Comparison of ENCODE assay signal across 25 cellular contexts in genomic region chr15:65259367-65259781, GRCh38. TPM values are rescaled to one million over a fixed set of nuclear protein-coding genes. Genes with fewer than 3 reads are reported as not detected.
DNase-seq lines count a peak whose midpoint lies in the region; ATAC-seq, FAIRE-seq and TF ChIP-seq lines count a peak whose summit lies in the region.
"Had no signal": no experiment of that assay in that cellular context is flagged by ENCODE, and none has a peak within 500 bp of the region (broad histone marks: within the 10 kb centered on the region; RNA-seq: fewer than 3 reads in every experiment).

No MANE protein-coding gene starts in this region.

- H3K27ac ChIP-seq in mesenchymal stem cell (ENCODE audit: low read length, poor library complexity, severe bottlenecking) (no peak overlapping the region), skeletal muscle tissue (ENCODE audit: low read depth, low read length) (peak overlapping the region; percentile 50)
- H3K27ac ChIP-seq: RWPE1 had no signal

- H2AFZ ChIP-seq in mesenchymal stem cell (ENCODE audit: low read depth, low read length): no peak overlapping the region

- H4K91ac ChIP-seq in mesenchymal stem cell (ENCODE audit: low read length): no peak overlapping the region

- H2BK15ac ChIP-seq in mesenchymal stem cell (ENCODE audit: low read depth, poor library complexity, severe bottlenecking): no peak overlapping the region

- H3K23ac ChIP-seq in mesenchymal stem cell (ENCODE audit: low read length in 2 of 2): no peak overlapping the region

- peak overlapping the region in 1 of 2 experiments; percentile 18 for H3K18ac ChIP-seq in mesenchymal stem cell (ENCODE audit: low read depth in 1 of 2, low read length in 2 of 2)

- no peak overlapping the region for H3K14ac ChIP-seq in mesenchymal stem cell (ENCODE audit: low read length in 2 of 2)

- H3K4ac ChIP-seq in mesenchymal stem cell (ENCODE audit: low read depth in 1 of 2, low read length in 2 of 2): no peak overlapping the region

- H3K36me3 ChIP-seq in mesenchymal stem cell (ENCODE audit: control insufficient read depth in 1 of 2, insufficient read depth in 2 of 2, low read depth in 1 of 2, low read length in 2 of 2) (peaks cover 15 to 24% of the 10 kb centered on the region in 2 experiments), skeletal muscle tissue (ENCODE audit: control insufficient read depth in 3 of 3, insufficient read depth in 3 of 3, low read length in 3 of 3) (peaks cover 39 to 48% (median 46%) of the 10 kb centered on the region in 3 donors)

- H3K4me2 ChIP-seq in mesenchymal stem cell (ENCODE audit: low read length, poor library complexity, severe bottlenecking): no peak overlapping the region

- H2BK12ac ChIP-seq in mesenchymal stem cell (ENCODE audit: low read length in 2 of 2): no peak overlapping the region

- H2BK5ac ChIP-seq in mesenchymal stem cell (ENCODE audit: low read depth, low read length, poor library complexity, severe bottlenecking): no peak overlapping the region

- ATAC-seq in GM21825 (IDR thresholded peaks at IDR 0.05; ENCODE audit: unreplicated experiment): no peak
- ATAC-seq: activated T-cell treated with anti-CD3 and anti-CD28 coated beads, Interleukin-2, amount 50 U/mL, for 4 hours; stimulated activated effector memory CD8-positive, alpha-beta T cell treated with anti-CD3 and anti-CD28 coated beads, Interleukin-12 subunit alpha, Interleukin-12 subunit beta, amount 100 ng/mL, for 72 hours had no signal

- DNase-seq in AG20443 (ENCODE audit: low spot score) (peak; percentile 77), fibroblast of the aortic adventitia (ENCODE audit: low read depth) (peak; percentile 27), mesenchymal stem cell (no peak), D341Med (ENCODE audit: low spot score) (no peak), NCI-H2029 treated with DMSO at 0.1 percent for 48 hours (lab: John Stamatoyannopoulos, UW) (no peak), HTR-8/SVneo (ENCODE audit: insufficient read length, low spot score) (no peak)
- DNase-seq: activated CD4-positive, alpha-beta memory T cell treated with anti-CD3 and anti-CD28 coated beads for 36 hours; activated naive CD8-positive, alpha-beta T cell treated with anti-CD3 and anti-CD28 coated beads, Interleukin-2, amount 10 ng/mL, durations not matched to agents 7 days and 5 days; activated T-cell treated with anti-CD3 and anti-CD28 coated beads, Interleukin-2, amount 50 U/mL, for 4 hours; caudate nucleus; CD8-positive, alpha-beta memory T cell; effector memory CD4-positive, alpha-beta T cell; H9; mesendoderm; NCI-H1417 treated with DMSO at 0.1 percent for 48 hours; NCI-H2227 treated with DMSO at 0.1 percent for 48 hours; NK-92 treated with Interleukin-12 subunit alpha and Interleukin-12 subunit beta, amount 100 ng/mL, for 24 hours; occipital lobe had no signal

- H3K4me3 ChIP-seq in fibroblast of the aortic adventitia (ENCODE audit: low read depth, low read length) (no peak overlapping the region), mesenchymal stem cell (ENCODE audit: insufficient read depth in 1 of 2, low read depth in 1 of 2, low read length in 2 of 2) (no peak overlapping the region), skeletal muscle tissue (ENCODE audit: low read length in 3 of 3) (no peak overlapping the region)

- H3K79me1 ChIP-seq in mesenchymal stem cell (replicated peaks; ENCODE audit: low read length, poor library complexity, severe bottlenecking): no peaks in the 10 kb centered on the region

- H3K27me3 ChIP-seq in mesenchymal stem cell (ENCODE audit: control insufficient read depth in 1 of 2, insufficient read depth in 1 of 2, low read length in 2 of 2) (no peaks in the 10 kb centered on the region), skeletal muscle tissue (ENCODE audit: control insufficient read depth in 3 of 3, insufficient read depth in 3 of 3, low read length in 3 of 3) (no peaks in the 10 kb centered on the region)

- no peak overlapping the region for H2BK120ac ChIP-seq in mesenchymal stem cell (ENCODE audit: low read depth, low read length)

- H3K4me1 ChIP-seq in mesenchymal stem cell (ENCODE audit: control insufficient read depth, insufficient read depth, low read depth, low read length): peaks cover 4% of the 10 kb centered on the region
- no peaks in the 10 kb centered on the region for H3K4me1 ChIP-seq in skeletal muscle tissue (ENCODE audit: control insufficient read depth in 3 of 3, insufficient read depth in 3 of 3, low read length in 3 of 3)

- 88% methylated on average over 6 of the region's 7 CpGs for WGBS in mesenchymal stem cell

- H3K9ac ChIP-seq in mesenchymal stem cell (ENCODE audit: low read length): peak overlapping the region; percentile 51
- H3K9ac ChIP-seq in skeletal muscle tissue (ENCODE audit: low read depth in 1 of 3, low read length in 3 of 3): no peak overlapping the region

- no peaks in the 10 kb centered on the region for H3K9me3 ChIP-seq in mesenchymal stem cell (ENCODE audit: control insufficient read depth, low read length)
- no peaks in the 10 kb centered on the region for H3K9me3 ChIP-seq in skeletal muscle tissue (ENCODE audit: control insufficient read depth in 3 of 3, low read length in 3 of 3)

- H4K8ac ChIP-seq in mesenchymal stem cell (ENCODE audit: low read length): no peak overlapping the region

- FAIRE-seq in HTR-8/SVneo (lab: Jason Lieb, UNC): no peak
- FAIRE-seq: GM12892 had no signal

- H2AK5ac ChIP-seq in mesenchymal stem cell (ENCODE audit: low read length, severe bottlenecking): no peak overlapping the region

- TF ChIP-seq CTCF in fibroblast of the aortic adventitia (IDR thresholded peaks at IDR 0.05; ENCODE audit: insufficient read depth, low read length): no peak

RNA-seq across cellular contexts. Expression of gene PARP16, which starts 27.3 kb away (rescaled TPM):
- 2.0 and 4.7 TPM in 2 replicates for total RNA-seq in fibroblast of the aortic adventitia (ENCODE audit: low replicate concordance)
- 3.5 TPM for polyA plus RNA-seq in mesenchymal stem cell (2013, experiment 1 of 2)
- 3.9 TPM for polyA plus RNA-seq in mesenchymal stem cell (2013, experiment 2 of 2)
- 7.3 TPM for total RNA-seq in skeletal muscle tissue

RNA-seq across cellular contexts. Expression of gene RNU5A-1, which starts 36.5 kb away (rescaled TPM):
- total RNA-seq in fibroblast of the aortic adventitia (ENCODE audit: low replicate concordance) (not detected in 2 replicates), skeletal muscle tissue (not detected)
- polyA plus RNA-seq in mesenchymal stem cell (2013, experiment 1 of 2): not detected
- polyA plus RNA-seq in mesenchymal stem cell (2013, experiment 2 of 2): not detected
- total RNA-seq: A673; activated CD4-positive, alpha-beta memory T cell treated with anti-CD3 and anti-CD28 coated beads for 36 hours; activated naive CD8-positive, alpha-beta T cell treated with anti-CD3 and anti-CD28 coated beads, Interleukin-2, amount 10 ng/mL, durations not matched to agents 7 days and 5 days; activated T-cell treated with anti-CD3 and anti-CD28 coated beads, Interleukin-2, amount 50 U/mL, for 4 hours; CD8-positive, alpha-beta memory T cell; H9; LHCN-M2; occipital lobe had no signal
- polyA plus RNA-seq: CD8-positive, alpha-beta memory T cell had no signal

RNA-seq across cellular contexts. Expression of gene RNU5B-1, which starts 45.1 kb away (rescaled TPM):
- not detected in 2 replicates for total RNA-seq in fibroblast of the aortic adventitia (ENCODE audit: low replicate concordance)
- not detected for polyA plus RNA-seq in mesenchymal stem cell (2013, experiment 1 of 2)
- not detected for polyA plus RNA-seq in mesenchymal stem cell (2013, experiment 2 of 2)
- total RNA-seq in skeletal muscle tissue: not detected
- total RNA-seq: A673; activated CD4-positive, alpha-beta memory T cell treated with anti-CD3 and anti-CD28 coated beads for 36 hours; CD8-positive, alpha-beta memory T cell; H9; LHCN-M2; occipital lobe had no signal
- polyA plus RNA-seq: CD8-positive, alpha-beta memory T cell had no signal

RNA-seq across cellular contexts. Expression of gene CILP, which starts 48.1 kb away (rescaled TPM):
- total RNA-seq in fibroblast of the aortic adventitia (ENCODE audit: low replicate concordance) (under 0.01 and 0.16 TPM in 2 replicates), skeletal muscle tissue (38.1 TPM)
- polyA plus RNA-seq in mesenchymal stem cell (2013, experiment 1 of 2): 0.06 TPM
- 0.05 TPM for polyA plus RNA-seq in mesenchymal stem cell (2013, experiment 2 of 2)

Comparison
In these comparisons a context has a peak if more than half of its experiments do, and no peak if none do; other contexts are left out.
1. DNase-seq: peak in AG20443 (single experiment) and fibroblast of the aortic adventitia (single experiment); none in mesenchymal stem cell (single experiment), D341Med (single experiment), NCI-H2029 treated with DMSO at 0.1 percent for 48 hours (single experiment) and HTR-8/SVneo (single experiment).